Comparison of ENCODE assay signal across 1 cellular context in the genomic region with DNA sequence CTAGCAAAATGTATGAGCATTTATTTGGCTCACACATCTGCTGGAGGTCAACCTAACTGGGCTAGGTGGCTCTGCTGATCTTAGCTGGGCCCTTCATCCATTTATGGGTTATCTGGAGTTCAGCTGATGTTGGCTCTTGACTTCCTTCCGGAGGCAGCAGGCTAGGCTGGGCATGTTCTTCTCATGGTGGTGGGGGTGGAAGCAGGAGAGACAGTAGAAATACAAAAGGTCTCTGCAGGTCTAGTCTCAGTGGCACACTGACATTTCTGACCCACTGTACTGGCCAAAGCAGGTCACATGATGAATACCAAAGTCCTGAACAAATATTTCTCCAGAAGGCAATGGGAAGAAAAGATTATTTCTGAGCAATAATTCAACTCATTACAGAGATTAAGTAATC.
TF ChIP-seq lines count a peak whose summit lies in the region.

No MANE protein-coding gene starts in this region.

TF ChIP-seq in GM12878, 131 proteins besides CTCF, POLR2A, EP300 and RAD21 (continued from another document):
- TF ChIP-seq SMAD5 (IDR thresholded peaks at IDR 0.05; ENCODE audit: low read depth) (no peak), ZBED1 (IDR thresholded peaks at IDR 0.05; ENCODE audit: borderline replicate concordance) (no peak), SRF (IDR thresholded peaks at IDR 0.05; ENCODE audit: low read depth in 2 of 2, low read length in 2 of 2) (no peak), RCOR1 (conservative IDR thresholded peaks at IDR 0.05; ENCODE audit: low read depth, low read length) (no peak), IRF5 (IDR thresholded peaks at IDR 0.05; ENCODE audit: borderline replicate concordance) (no peak), KDM1A (IDR thresholded peaks at IDR 0.05; ENCODE audit: borderline replicate concordance) (no peak)
- TF ChIP-seq, protein P1, sequence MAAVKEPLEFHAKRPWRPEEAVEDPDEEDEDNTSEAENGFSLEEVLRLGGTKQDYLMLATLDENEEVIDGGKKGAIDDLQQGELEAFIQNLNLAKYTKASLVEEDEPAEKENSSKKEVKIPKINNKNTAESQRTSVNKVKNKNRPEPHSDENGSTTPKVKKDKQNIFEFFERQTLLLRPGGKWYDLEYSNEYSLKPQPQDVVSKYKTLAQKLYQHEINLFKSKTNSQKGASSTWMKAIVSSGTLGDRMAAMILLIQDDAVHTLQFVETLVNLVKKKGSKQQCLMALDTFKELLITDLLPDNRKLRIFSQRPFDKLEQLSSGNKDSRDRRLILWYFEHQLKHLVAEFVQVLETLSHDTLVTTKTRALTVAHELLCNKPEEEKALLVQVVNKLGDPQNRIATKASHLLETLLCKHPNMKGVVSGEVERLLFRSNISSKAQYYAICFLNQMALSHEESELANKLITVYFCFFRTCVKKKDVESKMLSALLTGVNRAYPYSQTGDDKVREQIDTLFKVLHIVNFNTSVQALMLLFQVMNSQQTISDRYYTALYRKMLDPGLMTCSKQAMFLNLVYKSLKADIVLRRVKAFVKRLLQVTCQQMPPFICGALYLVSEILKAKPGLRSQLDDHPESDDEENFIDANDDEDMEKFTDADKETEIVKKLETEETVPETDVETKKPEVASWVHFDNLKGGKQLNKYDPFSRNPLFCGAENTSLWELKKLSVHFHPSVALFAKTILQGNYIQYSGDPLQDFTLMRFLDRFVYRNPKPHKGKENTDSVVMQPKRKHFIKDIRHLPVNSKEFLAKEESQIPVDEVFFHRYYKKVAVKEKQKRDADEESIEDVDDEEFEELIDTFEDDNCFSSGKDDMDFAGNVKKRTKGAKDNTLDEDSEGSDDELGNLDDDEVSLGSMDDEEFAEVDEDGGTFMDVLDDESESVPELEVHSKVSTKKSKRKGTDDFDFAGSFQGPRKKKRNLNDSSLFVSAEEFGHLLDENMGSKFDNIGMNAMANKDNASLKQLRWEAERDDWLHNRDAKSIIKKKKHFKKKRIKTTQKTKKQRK (IDR thresholded peaks at IDR 0.05; ENCODE audit: low read depth, low read length): no peak
